ENCODE assay signal across 10 cellular contexts in genomic region chr6:89313006-89313405, GRCh38. TPM values are rescaled to one million over a fixed set of nuclear protein-coding genes. Genes with fewer than 3 reads are reported as not detected.
A peak's percentile ranks its signal among the peaks of the same experiment; 100 is the strongest.
DNase-seq lines count a peak whose midpoint lies in the region; ATAC-seq and TF ChIP-seq lines count a peak whose summit lies in the region.
"Had no signal": no experiment of that assay in that cellular context is flagged by ENCODE, and none has a peak within 500 bp of the region (broad histone marks: within the 10 kb centered on the region; RNA-seq: fewer than 3 reads in every experiment).

No MANE protein-coding gene starts in this region.

- H3F3A ChIP-seq in GM23248 (ENCODE audit: insufficient read depth) = peaks cover 40% of the 10 kb centered on the region

- in situ Hi-C loops in GM23248 (cut with MboI) = no loop called here
- in situ Hi-C loops in GM13976 (cut with MboI; ENCODE audit: low sequenced_read_pairs, unreplicated experiment) = no loop called here

- H4K20me1 ChIP-seq in GM23248 (ENCODE audit: insufficient read depth) = no peaks in the 10 kb centered on the region

- ATAC-seq in heart left ventricle (peak in 3 of 4 donors; percentile 68 to 84 (median 83)), omental fat pad (ENCODE audit: low FRiP score) (no peak)

- TF ChIP-seq CTCF in heart left ventricle (IDR thresholded peaks at IDR 0.05) (no peak), GM13976 (IDR thresholded peaks at IDR 0.05; ENCODE audit: borderline replicate concordance, control extremely low read depth, extremely low read depth, insufficient read depth, missing control alignments) (no peak), omental fat pad (IDR thresholded peaks at IDR 0.05) (no peak)

- H3K27ac ChIP-seq in GM23248 (peak overlapping the region; percentile 63), heart left ventricle (peak overlapping the region in 11 of 12 donors; percentile 55 to 79 (median 70)), skeletal muscle tissue (ENCODE audit: low read depth, low read length) (peak overlapping the region; percentile 86)

- no peak for TF ChIP-seq POLR2A in heart left ventricle (IDR thresholded peaks at IDR 0.05)

- DNase-seq in GM23248 (peak; percentile 98), adipocyte (ENCODE audit: low read depth) (peak; percentile 85), heart left ventricle (peak in 2 of 5 donors; percentile 42 to 57), GM13976 (ENCODE audit: low spot score) (no peak), HPDE6-E6E7 (ENCODE audit: extremely low spot score) (no peak), omental fat pad (ENCODE audit: low spot score) (no peak), islet precursor cell (no peak)
- DNase-seq: T-helper 1 cell had no signal

- H3K9me2 ChIP-seq in GM23248 (ENCODE audit: insufficient read depth) = no peaks in the 10 kb centered on the region

- H3K4me1 ChIP-seq in GM23248 (ENCODE audit: insufficient read depth) = peaks cover 30% of the 10 kb centered on the region
- peaks cover 24% of the 10 kb centered on the region for H3K4me1 ChIP-seq in adipocyte (ENCODE audit: control insufficient read depth, insufficient read depth, low read length)
- H3K4me1 ChIP-seq in heart left ventricle = peaks cover 7 to 41% (median 25%) of the 10 kb centered on the region in 12 donors
- peaks cover 27 to 32% (median 31%) of the 10 kb centered on the region in 3 donors for H3K4me1 ChIP-seq in skeletal muscle tissue (ENCODE audit: control insufficient read depth in 3 of 3, insufficient read depth in 3 of 3, low read length in 3 of 3)

- no peaks in the 10 kb centered on the region for H3K79me2 ChIP-seq in GM23248 (ENCODE audit: insufficient read depth)

- H3K4me3 ChIP-seq in GM23248 = peak overlapping the region; percentile 3; the same call in 1 of the 2 replicates
- peak overlapping the region; percentile 34 for H3K4me3 ChIP-seq in adipocyte (ENCODE audit: low read length)
- no peak overlapping the region for H3K4me3 ChIP-seq in heart left ventricle
- H3K4me3 ChIP-seq in skeletal muscle tissue (ENCODE audit: low read length in 3 of 3) = no peak overlapping the region
- H3K4me3 ChIP-seq: K562 had no signal

- no peaks in the 10 kb centered on the region for H3K9me3 ChIP-seq in GM23248 (ENCODE audit: low read depth)
- no peaks in the 10 kb centered on the region for H3K9me3 ChIP-seq in adipocyte (ENCODE audit: control insufficient read depth, low read length)
- no peaks in the 10 kb centered on the region for H3K9me3 ChIP-seq in heart left ventricle
- H3K9me3 ChIP-seq in skeletal muscle tissue (ENCODE audit: control insufficient read depth in 3 of 3, low read length in 3 of 3) = no peaks in the 10 kb centered on the region

- H3K9ac ChIP-seq in GM23248 (peak overlapping the region; percentile 32; the same call in 1 of the 2 replicates), adipocyte (ENCODE audit: low read length) (peak overlapping the region; percentile 13), skeletal muscle tissue (ENCODE audit: low read depth in 1 of 3, low read length in 3 of 3) (peak overlapping the region in 2 of 3 donors; percentile 3 to 5)

- 0 to 5% methylated on average over 1 of the region's 1 CpG for WGBS in GM23248 (ENCODE audit: low coverage in 1 of 2, low lambda C conversion rate in 2 of 2, missing lambda C conversion rate in 2 of 2), 2 experiments
- 0 to 19% (median 8%) methylated on average over 1 of the region's 1 CpG for WGBS in heart left ventricle, 4 donors

- intact Hi-C loops in heart left ventricle (cut with DNase I) = loop anchor here (2.0 to 5.0 kb wide), 4 partner anchors 39 to 56 kb away; partner anchors contain the start of gene UBE2J1 (in 6 of the 10)

- 0 out of 2 replicates have a peak overlapping the region, but pooled peaks have one; percentile 25 for H2AFZ ChIP-seq in GM23248

- H3K36me3 ChIP-seq in GM23248 (ENCODE audit: low read depth) = no peaks in the 10 kb centered on the region
- H3K36me3 ChIP-seq in adipocyte (ENCODE audit: control insufficient read depth, insufficient read depth, low read length, severe bottlenecking) = peaks cover 2% of the 10 kb centered on the region
- peaks cover 0 to 4% (median 0%) of the 10 kb centered on the region in 9 donors for H3K36me3 ChIP-seq in heart left ventricle
- H3K36me3 ChIP-seq in skeletal muscle tissue (ENCODE audit: control insufficient read depth in 3 of 3, insufficient read depth in 3 of 3, low read length in 3 of 3) = no peaks in the 10 kb centered on the region

- H3K4me2 ChIP-seq in GM23248 (ENCODE audit: unreplicated experiment) = peak overlapping the region; percentile 46

- no peaks in the 10 kb centered on the region for H3K27me3 ChIP-seq in GM23248 (replicated peaks; ENCODE audit: insufficient read depth)
- peaks cover 3% of the 10 kb centered on the region for H3K27me3 ChIP-seq in adipocyte (replicated peaks; ENCODE audit: control insufficient read depth, insufficient read depth, low read length)
- H3K27me3 ChIP-seq in heart left ventricle = no peaks in the 10 kb centered on the region
- no peaks in the 10 kb centered on the region for H3K27me3 ChIP-seq in skeletal muscle tissue (ENCODE audit: control insufficient read depth in 3 of 3, insufficient read depth in 3 of 3, low read length in 3 of 3)

RNA-seq across cellular contexts. Expression of gene GABRR2, which starts 2.1 kb away (rescaled TPM):
- total RNA-seq in GM23248 (2014; rRNA removed; shearing (Covaris generic)) = not detected in 2 replicates
- not detected in 2 replicates for polyA plus RNA-seq in GM23248 (2016; fragmentation: Nextera tagmentation; extraction: Ambion mirVana)
- 1 to 10 TPM in 1 of 9 donors, under 1 TPM in 8; 0.20 to 1.1 (median 0.31) TPM for total RNA-seq in heart left ventricle
- polyA plus RNA-seq in heart left ventricle = under 1 TPM; 0.30 to 0.46 TPM
- total RNA-seq in skeletal muscle tissue = not detected
- total RNA-seq in omental fat pad = 1 to 10 TPM in 3 of 4 donors, under 1 TPM in 1; 0.50 to 2.4 (median 1.3) TPM
- total RNA-seq: K562 had no signal

RNA-seq across cellular contexts. Expression of gene UBE2J1, which starts 39.5 kb away (rescaled TPM):
- total RNA-seq in GM23248 (2014; rRNA removed; shearing (Covaris generic)) = 42.9 and 43.4 TPM in 2 replicates
- polyA plus RNA-seq in GM23248 (2016; fragmentation: Nextera tagmentation; extraction: Ambion mirVana) (44.5 and 44.6 TPM in 2 replicates), heart left ventricle (10 to 100 TPM in 1 of 2 donors, 1 to 10 TPM in 1; 8.9 to 18.1 TPM)
- total RNA-seq in heart left ventricle (10 to 100 TPM in 8 of 9 donors, 1 to 10 TPM in 1; 9.8 to 28.2 (median 15.2) TPM), skeletal muscle tissue (28.2 TPM), omental fat pad (10 to 100 TPM; 32.3 to 62.2 (median 39.8) TPM)

Comparison
In these comparisons a context has a peak if more than half of its experiments do, and no peak if none do; other contexts are left out.
1. DNase-seq: peak in GM23248 (single experiment) and adipocyte (single experiment); none in GM13976 (single experiment), HPDE6-E6E7 (single experiment), omental fat pad (single experiment) and islet precursor cell (single experiment).
2. H3K4me3 ChIP-seq: peak in GM23248 (single experiment) and adipocyte (single experiment); none in heart left ventricle (0 of 12) and skeletal muscle tissue (0 of 3).
3. Peak in every context shown above with its lines, with median percentiles within 50 percentile points of each other: H3K27ac ChIP-seq and H3K9ac ChIP-seq.